ENCODE assay signal across 15 cellular contexts in genomic region chr6:129844118-129844891, GRCh38. TPM values are rescaled to one million over a fixed set of nuclear protein-coding genes. Genes with fewer than 3 reads are reported as not detected.
DNase-seq lines count a peak whose midpoint lies in the region; ATAC-seq, FAIRE-seq and TF ChIP-seq lines count a peak whose summit lies in the region.
"Had no signal": no experiment of that assay in that cellular context is flagged by ENCODE, and none has a peak within 500 bp of the region (broad histone marks: within the 10 kb centered on the region; RNA-seq: fewer than 3 reads in every experiment).

No MANE protein-coding gene starts in this region.

- POLR2A ChIA-PET in Panc1 (lab: Charles Lee) = no interaction called here

- no peaks in the 10 kb centered on the region for H3K4me1 ChIP-seq in Panc1 (ENCODE audit: control insufficient read depth, insufficient read depth, low read length)
- H3K4me1 ChIP-seq: body of pancreas had no signal

- CTCF ChIA-PET in Panc1 (lab: Charles Lee) = no interaction called here

- H3K4me3 ChIP-seq in Panc1 (ENCODE audit: low read depth in 2 of 2, low read length in 2 of 2) = no peak overlapping the region
- no peak overlapping the region for H3K4me3 ChIP-seq in epithelial cell of proximal tubule (ENCODE audit: low read depth, low read length)
- H3K4me3 ChIP-seq: body of pancreas had no signal

- no peaks in the 10 kb centered on the region for H3K36me3 ChIP-seq in Panc1 (ENCODE audit: control insufficient read depth, insufficient read depth, low read length)

- DNase-seq in Panc1 (ENCODE audit: low read depth, low spot score) = no peak
- DNase-seq in epithelial cell of proximal tubule (ENCODE audit: low read depth) = peak; percentile 29
- DNase-seq in myocyte (ENCODE audit: low read depth) = peak; percentile 13
- DNase-seq in OCI-M1 (lab: John Stamatoyannopoulos, UW) = no peak
- DNase-seq in NCI-H446 treated with DMSO at 0.1 percent for 48 hours (lab: John Stamatoyannopoulos, UW) = no peak
- DNase-seq: body of pancreas; COR-L47; NCI-H1105; NK-92 treated with Interleukin-12 subunit alpha and Interleukin-12 subunit beta, amount 100 ng/mL, for 24 hours; stimulated activated CD4-positive, alpha-beta T cell treated with anti-CD3 and anti-CD28 coated beads, Interleukin-12 subunit alpha, Interleukin-12 subunit beta, amount 100 ng/mL, for 4 hours; T1000 had no signal

- TF ChIP-seq CTCF in Panc1 (IDR thresholded peaks at IDR 0.05) (no peak), epithelial cell of proximal tubule (conservative IDR thresholded peaks at IDR 0.05; ENCODE audit: low read depth, low read length) (no peak)

- no peaks in the 10 kb centered on the region for H3K9me3 ChIP-seq in Panc1 (ENCODE audit: control insufficient read depth, insufficient read depth, low read depth, low read length)
- H3K9me3 ChIP-seq: body of pancreas had no signal

- ATAC-seq in Panc1 = peak; percentile 51; the same call in 1 of the 2 replicates
- no peak for ATAC-seq in GM19452 (IDR thresholded peaks at IDR 0.05; ENCODE audit: unreplicated experiment)
- no peak for ATAC-seq in GM18907 (IDR thresholded peaks at IDR 0.05; ENCODE audit: unreplicated experiment)
- ATAC-seq: body of pancreas; stimulated activated memory B cell treated with anti-CD40 and anti-IgM and Interleukin-4, amounts not matched to agents 10 μg/mL and 1 μg/mL and 100 μg/mL, for 72 hours had no signal

- FAIRE-seq in G401.6 (lab: Jason Lieb, UNC) = peak; percentile 56

- no peak overlapping the region for H3K27ac ChIP-seq in Panc1 (ENCODE audit: low read length)
- H3K27ac ChIP-seq: body of pancreas had no signal

- no peaks in the 10 kb centered on the region for H3K27me3 ChIP-seq in Panc1 (ENCODE audit: control insufficient read depth, insufficient read depth, low read length)
- H3K27me3 ChIP-seq: body of pancreas had no signal

- no TSS peak for BruUV-seq in Panc1 (replicated peaks; lab: Mats Ljungman, UMichigan)

- intact Hi-C loops in Panc1 (cut with micrococcal nuclease; ENCODE audit: unreplicated experiment) = no loop called here

- in situ Hi-C loops in Panc1 (cut with HindIII; ENCODE audit: low pct_unique_long_range_greater_than_20kb, low sequenced_read_pairs) = no loop called here

RNA-seq across cellular contexts. Expression of gene TMEM244, which starts 16.8 kb away (rescaled TPM):
- total RNA-seq in Panc1 (2021; ENCODE audit: unreplicated experiment) (not detected), epithelial cell of proximal tubule (not detected in 2 replicates), myocyte (0.83 TPM in 1 of 2 replicates, not detected in the other)
- not detected for polyA plus RNA-seq in Panc1 (2012; ENCODE audit: insufficient read length)
- polyA plus RNA-seq in myocyte (2012) = 0.81 TPM
- total RNA-seq: body of pancreas had no signal

Comparison
In these comparisons a context has a peak if more than half of its experiments do, and no peak if none do; other contexts are left out.
1. DNase-seq: peak in epithelial cell of proximal tubule (single experiment) and myocyte (single experiment); none in Panc1 (single experiment), OCI-M1 (single experiment) and NCI-H446 treated with DMSO at 0.1 percent for 48 hours (single experiment).